ENCODE assay signal across 8 cellular contexts in the genomic region with DNA sequence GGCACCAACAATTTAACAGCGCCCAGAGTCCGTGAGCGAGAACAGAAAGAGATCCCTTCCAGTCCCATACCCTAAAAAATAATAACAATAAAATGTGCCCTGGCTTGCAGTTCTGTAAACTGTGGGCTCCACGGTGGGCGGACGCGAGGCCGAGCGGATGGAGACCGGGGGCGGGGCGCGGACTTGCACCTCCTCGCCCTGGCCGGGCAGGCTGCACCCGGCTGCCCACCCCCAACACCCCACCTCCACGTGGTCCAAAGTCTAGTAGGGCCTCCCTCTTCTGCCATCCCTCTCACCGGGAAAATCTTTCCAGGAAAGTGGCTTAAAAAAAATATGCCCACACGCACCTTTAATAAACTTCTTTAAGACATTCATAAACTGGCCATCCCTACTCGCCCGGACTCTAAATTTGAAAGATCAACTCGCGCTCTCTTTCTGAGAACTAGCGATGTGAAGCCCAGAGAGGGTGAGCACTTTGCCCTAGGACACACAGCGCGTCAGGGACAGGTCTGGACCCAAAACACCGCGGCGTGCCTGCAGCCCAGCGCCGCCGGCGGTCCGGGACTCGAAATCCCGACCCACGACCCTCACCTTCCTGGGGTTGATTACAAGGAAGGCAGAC. TPM values are rescaled to one million over a fixed set of nuclear protein-coding genes. Genes with fewer than 3 reads are reported as not detected.
A peak's percentile ranks its signal among the peaks of the same experiment; 100 is the strongest.
DNase-seq lines count a peak whose midpoint lies in the region; ATAC-seq and TF ChIP-seq lines count a peak whose summit lies in the region.

No MANE protein-coding gene starts in this region.

- no peak for DNase-seq in DND-41
- peak; percentile 77 for DNase-seq in NCI-H2171 (lab: John Stamatoyannopoulos, UW)
- DNase-seq in colonic mucosa: peak; percentile 87
- DNase-seq in retina: no peak
- DNase-seq in UCSD-AML1 (lab: John Stamatoyannopoulos, UW; ENCODE audit: unreplicated experiment): no peak

- H3K9me3 ChIP-seq in DND-41 (ENCODE audit: insufficient read depth, low read length, severe bottlenecking) (no peaks in the 10 kb centered on the region), colonic mucosa (no peaks in the 10 kb centered on the region), neuron (ENCODE audit: low read length) (no peaks in the 10 kb centered on the region)

- H3K4me3 ChIP-seq in DND-41 (ENCODE audit: low read depth in 1 of 2, low read length in 2 of 2): peak overlapping the region; percentile 27 to 69; a peak in 3 of 4 replicates
- peak overlapping the region; percentile 56 for H3K4me3 ChIP-seq in colonic mucosa
- peak overlapping the region; percentile 27 for H3K4me3 ChIP-seq in neuron (ENCODE audit: low read length)

- H3K27me3 ChIP-seq in DND-41 (ENCODE audit: insufficient read depth, low read length, poor library complexity) (peaks cover 14% of the 10 kb centered on the region), colonic mucosa (peaks cover 12% of the 10 kb centered on the region), neuron (ENCODE audit: insufficient read depth, low read length) (peaks cover 56% of the 10 kb centered on the region)

- H4K20me1 ChIP-seq in DND-41 (ENCODE audit: insufficient read depth, low read length): peaks cover 3% of the 10 kb centered on the region

- ATAC-seq in DND-41 (ENCODE audit: insufficient read depth, low read depth) (no peak), GM19351 (IDR thresholded peaks at IDR 0.05; ENCODE audit: unreplicated experiment) (no peak), GM18870 (IDR thresholded peaks at IDR 0.05; ENCODE audit: unreplicated experiment) (no peak)

- peaks cover 26% of the 10 kb centered on the region for H3K4me1 ChIP-seq in DND-41 (ENCODE audit: insufficient read depth, low read length)
- no peaks in the 10 kb centered on the region for H3K4me1 ChIP-seq in colonic mucosa
- peaks cover 27% of the 10 kb centered on the region for H3K4me1 ChIP-seq in neuron (ENCODE audit: insufficient read depth, low read length)

- H3K9ac ChIP-seq in DND-41 (ENCODE audit: low read depth, low read length) (peak overlapping the region; percentile 85), colonic mucosa (ENCODE audit: low read depth in 2 of 2, low read length in 2 of 2) (peak overlapping the region; percentile 60 to 62)

- TF ChIP-seq CTCF in DND-41 (IDR thresholded peaks at IDR 0.05; ENCODE audit: borderline replicate concordance, extremely low read depth, low read length, poor library complexity, severe bottlenecking) (no peak), colonic mucosa (IDR thresholded peaks at IDR 0.05) (no peak)

- peaks cover 47% of the 10 kb centered on the region for H3K79me2 ChIP-seq in DND-41 (ENCODE audit: insufficient read depth, low read length)

- H3K36me3 ChIP-seq in DND-41 (ENCODE audit: insufficient read depth, low read length): peaks cover 3% of the 10 kb centered on the region
- no peaks in the 10 kb centered on the region for H3K36me3 ChIP-seq in colonic mucosa
- no peaks in the 10 kb centered on the region for H3K36me3 ChIP-seq in neuron (ENCODE audit: insufficient read depth, low read length)

- intact Hi-C loops in colonic mucosa (cut with DNase I): no loop called here

- H3K4me2 ChIP-seq in DND-41 (ENCODE audit: insufficient read depth, low read length): peak overlapping the region; percentile 78

- peak overlapping the region; percentile 0; the same call in 1 of the 2 replicates for H3K27ac ChIP-seq in DND-41 (ENCODE audit: low read length)
- peak overlapping the region; percentile 85 for H3K27ac ChIP-seq in colonic mucosa

- H2AFZ ChIP-seq in DND-41 (ENCODE audit: low read depth, low read length) (peak overlapping the region; percentile 58), neuron (ENCODE audit: low read depth, low read length) (no peak overlapping the region)

RNA-seq across cellular contexts. Expression of a gene that starts 1.8 kb away (rescaled TPM):
- 10 to 100 TPM in 1 of 2 donors, 1 to 10 TPM in 1; 5.6 to 10.4 TPM for total RNA-seq in colonic mucosa

Comparison
In these comparisons a context has a peak if more than half of its experiments do, and no peak if none do; other contexts are left out.
1. DNase-seq: peak in NCI-H2171 (single experiment) and colonic mucosa (single experiment); none in DND-41 (single experiment), retina (single experiment) and UCSD-AML1 (single experiment).
2. Peak in every context shown above with its lines, with median percentiles within 50 percentile points of each other: H3K4me3 ChIP-seq.